Comparison of ENCODE assay signal across 3 cellular contexts in the genomic region with DNA sequence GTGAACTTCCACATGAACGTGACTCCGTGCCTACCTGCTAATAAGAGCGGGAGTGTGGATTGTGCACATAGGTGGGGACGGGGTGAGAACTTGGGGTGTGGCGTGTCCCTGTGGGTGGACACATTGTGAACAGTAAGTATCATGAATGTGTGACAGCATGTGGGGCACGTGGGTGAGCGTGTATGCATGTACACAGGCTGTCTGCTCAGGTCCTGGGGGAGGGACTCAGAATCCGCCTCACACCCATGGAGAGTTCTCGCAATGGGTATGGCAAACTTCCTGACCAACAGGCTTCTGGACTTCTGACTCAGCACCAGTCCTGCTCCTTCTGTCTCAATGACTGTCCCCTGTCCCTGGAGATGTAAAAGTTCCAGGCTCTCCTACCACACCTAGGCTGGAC.
TF ChIP-seq lines count a peak whose summit lies in the region.

No MANE protein-coding gene starts in this region.

TF ChIP-seq in SK-N-SH, 30 proteins besides CTCF, POLR2A, EP300 and RAD21:
- TF ChIP-seq, protein P1, sequence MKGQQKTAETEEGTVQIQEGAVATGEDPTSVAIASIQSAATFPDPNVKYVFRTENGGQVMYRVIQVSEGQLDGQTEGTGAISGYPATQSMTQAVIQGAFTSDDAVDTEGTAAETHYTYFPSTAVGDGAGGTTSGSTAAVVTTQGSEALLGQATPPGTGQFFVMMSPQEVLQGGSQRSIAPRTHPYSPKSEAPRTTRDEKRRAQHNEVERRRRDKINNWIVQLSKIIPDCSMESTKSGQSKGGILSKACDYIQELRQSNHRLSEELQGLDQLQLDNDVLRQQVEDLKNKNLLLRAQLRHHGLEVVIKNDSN (IDR thresholded peaks at IDR 0.05; ENCODE audit: borderline replicate concordance, low read depth), result no peak

TF ChIP-seq in SK-N-SH treated with all-trans-retinoic acid at 6 μM for 48 hours, 23 proteins besides CTCF, POLR2A, EP300 and RAD21 (continued from another document):
- TF ChIP-seq, protein P2, sequence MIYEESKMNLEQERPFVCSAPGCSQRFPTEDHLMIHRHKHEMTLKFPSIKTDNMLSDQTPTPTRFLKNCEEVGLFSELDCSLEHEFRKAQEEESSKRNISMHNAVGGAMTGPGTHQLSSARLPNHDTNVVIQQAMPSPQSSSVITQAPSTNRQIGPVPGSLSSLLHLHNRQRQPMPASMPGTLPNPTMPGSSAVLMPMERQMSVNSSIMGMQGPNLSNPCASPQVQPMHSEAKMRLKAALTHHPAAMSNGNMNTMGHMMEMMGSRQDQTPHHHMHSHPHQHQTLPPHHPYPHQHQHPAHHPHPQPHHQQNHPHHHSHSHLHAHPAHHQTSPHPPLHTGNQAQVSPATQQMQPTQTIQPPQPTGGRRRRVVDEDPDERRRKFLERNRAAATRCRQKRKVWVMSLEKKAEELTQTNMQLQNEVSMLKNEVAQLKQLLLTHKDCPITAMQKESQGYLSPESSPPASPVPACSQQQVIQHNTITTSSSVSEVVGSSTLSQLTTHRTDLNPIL (CRISPR knock-in tag; IDR thresholded peaks at IDR 0.05; ENCODE audit: low read depth), result no peak
- TF ChIP-seq, protein P3, sequence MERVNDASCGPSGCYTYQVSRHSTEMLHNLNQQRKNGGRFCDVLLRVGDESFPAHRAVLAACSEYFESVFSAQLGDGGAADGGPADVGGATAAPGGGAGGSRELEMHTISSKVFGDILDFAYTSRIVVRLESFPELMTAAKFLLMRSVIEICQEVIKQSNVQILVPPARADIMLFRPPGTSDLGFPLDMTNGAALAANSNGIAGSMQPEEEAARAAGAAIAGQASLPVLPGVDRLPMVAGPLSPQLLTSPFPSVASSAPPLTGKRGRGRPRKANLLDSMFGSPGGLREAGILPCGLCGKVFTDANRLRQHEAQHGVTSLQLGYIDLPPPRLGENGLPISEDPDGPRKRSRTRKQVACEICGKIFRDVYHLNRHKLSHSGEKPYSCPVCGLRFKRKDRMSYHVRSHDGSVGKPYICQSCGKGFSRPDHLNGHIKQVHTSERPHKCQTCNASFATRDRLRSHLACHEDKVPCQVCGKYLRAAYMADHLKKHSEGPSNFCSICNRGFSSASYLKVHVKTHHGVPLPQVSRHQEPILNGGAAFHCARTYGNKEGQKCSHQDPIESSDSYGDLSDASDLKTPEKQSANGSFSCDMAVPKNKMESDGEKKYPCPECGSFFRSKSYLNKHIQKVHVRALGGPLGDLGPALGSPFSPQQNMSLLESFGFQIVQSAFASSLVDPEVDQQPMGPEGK (CRISPR knock-in tag; IDR thresholded peaks at IDR 0.05; ENCODE audit: borderline replicate concordance), result no peak
- no peak for TF ChIP-seq ZFP3 (CRISPR knock-in tag; IDR thresholded peaks at IDR 0.05)
- no peak for TF ChIP-seq ESRRG (CRISPR knock-in tag; IDR thresholded peaks at IDR 0.05)
- TF ChIP-seq OSR1 (CRISPR knock-in tag; IDR thresholded peaks at IDR 0.05), result no peak
- no peak for TF ChIP-seq ZNF8 (CRISPR knock-in tag; IDR thresholded peaks at IDR 0.05)

TF ChIP-seq in H1, 55 proteins besides CTCF, POLR2A, EP300 and RAD21 (continued from another document):
- TF ChIP-seq, protein P4, sequence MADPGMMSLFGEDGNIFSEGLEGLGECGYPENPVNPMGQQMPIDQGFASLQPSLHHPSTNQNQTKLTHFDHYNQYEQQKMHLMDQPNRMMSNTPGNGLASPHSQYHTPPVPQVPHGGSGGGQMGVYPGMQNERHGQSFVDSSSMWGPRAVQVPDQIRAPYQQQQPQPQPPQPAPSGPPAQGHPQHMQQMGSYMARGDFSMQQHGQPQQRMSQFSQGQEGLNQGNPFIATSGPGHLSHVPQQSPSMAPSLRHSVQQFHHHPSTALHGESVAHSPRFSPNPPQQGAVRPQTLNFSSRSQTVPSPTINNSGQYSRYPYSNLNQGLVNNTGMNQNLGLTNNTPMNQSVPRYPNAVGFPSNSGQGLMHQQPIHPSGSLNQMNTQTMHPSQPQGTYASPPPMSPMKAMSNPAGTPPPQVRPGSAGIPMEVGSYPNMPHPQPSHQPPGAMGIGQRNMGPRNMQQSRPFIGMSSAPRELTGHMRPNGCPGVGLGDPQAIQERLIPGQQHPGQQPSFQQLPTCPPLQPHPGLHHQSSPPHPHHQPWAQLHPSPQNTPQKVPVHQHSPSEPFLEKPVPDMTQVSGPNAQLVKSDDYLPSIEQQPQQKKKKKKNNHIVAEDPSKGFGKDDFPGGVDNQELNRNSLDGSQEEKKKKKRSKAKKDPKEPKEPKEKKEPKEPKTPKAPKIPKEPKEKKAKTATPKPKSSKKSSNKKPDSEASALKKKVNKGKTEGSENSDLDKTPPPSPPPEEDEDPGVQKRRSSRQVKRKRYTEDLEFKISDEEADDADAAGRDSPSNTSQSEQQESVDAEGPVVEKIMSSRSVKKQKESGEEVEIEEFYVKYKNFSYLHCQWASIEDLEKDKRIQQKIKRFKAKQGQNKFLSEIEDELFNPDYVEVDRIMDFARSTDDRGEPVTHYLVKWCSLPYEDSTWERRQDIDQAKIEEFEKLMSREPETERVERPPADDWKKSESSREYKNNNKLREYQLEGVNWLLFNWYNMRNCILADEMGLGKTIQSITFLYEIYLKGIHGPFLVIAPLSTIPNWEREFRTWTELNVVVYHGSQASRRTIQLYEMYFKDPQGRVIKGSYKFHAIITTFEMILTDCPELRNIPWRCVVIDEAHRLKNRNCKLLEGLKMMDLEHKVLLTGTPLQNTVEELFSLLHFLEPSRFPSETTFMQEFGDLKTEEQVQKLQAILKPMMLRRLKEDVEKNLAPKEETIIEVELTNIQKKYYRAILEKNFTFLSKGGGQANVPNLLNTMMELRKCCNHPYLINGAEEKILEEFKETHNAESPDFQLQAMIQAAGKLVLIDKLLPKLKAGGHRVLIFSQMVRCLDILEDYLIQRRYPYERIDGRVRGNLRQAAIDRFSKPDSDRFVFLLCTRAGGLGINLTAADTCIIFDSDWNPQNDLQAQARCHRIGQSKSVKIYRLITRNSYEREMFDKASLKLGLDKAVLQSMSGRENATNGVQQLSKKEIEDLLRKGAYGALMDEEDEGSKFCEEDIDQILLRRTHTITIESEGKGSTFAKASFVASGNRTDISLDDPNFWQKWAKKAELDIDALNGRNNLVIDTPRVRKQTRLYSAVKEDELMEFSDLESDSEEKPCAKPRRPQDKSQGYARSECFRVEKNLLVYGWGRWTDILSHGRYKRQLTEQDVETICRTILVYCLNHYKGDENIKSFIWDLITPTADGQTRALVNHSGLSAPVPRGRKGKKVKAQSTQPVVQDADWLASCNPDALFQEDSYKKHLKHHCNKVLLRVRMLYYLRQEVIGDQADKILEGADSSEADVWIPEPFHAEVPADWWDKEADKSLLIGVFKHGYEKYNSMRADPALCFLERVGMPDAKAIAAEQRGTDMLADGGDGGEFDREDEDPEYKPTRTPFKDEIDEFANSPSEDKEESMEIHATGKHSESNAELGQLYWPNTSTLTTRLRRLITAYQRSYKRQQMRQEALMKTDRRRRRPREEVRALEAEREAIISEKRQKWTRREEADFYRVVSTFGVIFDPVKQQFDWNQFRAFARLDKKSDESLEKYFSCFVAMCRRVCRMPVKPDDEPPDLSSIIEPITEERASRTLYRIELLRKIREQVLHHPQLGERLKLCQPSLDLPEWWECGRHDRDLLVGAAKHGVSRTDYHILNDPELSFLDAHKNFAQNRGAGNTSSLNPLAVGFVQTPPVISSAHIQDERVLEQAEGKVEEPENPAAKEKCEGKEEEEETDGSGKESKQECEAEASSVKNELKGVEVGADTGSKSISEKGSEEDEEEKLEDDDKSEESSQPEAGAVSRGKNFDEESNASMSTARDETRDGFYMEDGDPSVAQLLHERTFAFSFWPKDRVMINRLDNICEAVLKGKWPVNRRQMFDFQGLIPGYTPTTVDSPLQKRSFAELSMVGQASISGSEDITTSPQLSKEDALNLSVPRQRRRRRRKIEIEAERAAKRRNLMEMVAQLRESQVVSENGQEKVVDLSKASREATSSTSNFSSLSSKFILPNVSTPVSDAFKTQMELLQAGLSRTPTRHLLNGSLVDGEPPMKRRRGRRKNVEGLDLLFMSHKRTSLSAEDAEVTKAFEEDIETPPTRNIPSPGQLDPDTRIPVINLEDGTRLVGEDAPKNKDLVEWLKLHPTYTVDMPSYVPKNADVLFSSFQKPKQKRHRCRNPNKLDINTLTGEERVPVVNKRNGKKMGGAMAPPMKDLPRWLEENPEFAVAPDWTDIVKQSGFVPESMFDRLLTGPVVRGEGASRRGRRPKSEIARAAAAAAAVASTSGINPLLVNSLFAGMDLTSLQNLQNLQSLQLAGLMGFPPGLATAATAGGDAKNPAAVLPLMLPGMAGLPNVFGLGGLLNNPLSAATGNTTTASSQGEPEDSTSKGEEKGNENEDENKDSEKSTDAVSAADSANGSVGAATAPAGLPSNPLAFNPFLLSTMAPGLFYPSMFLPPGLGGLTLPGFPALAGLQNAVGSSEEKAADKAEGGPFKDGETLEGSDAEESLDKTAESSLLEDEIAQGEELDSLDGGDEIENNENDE (IDR thresholded peaks at IDR 0.05; ENCODE audit: insufficient replicate concordance, low read length), result no peak
- TF ChIP-seq SUZ12 (IDR thresholded peaks at IDR 0.05; ENCODE audit: low read length), result no peak
- TF ChIP-seq NANOG (IDR thresholded peaks at IDR 0.05; ENCODE audit: insufficient read depth, low read depth, low read length, poor library complexity, severe bottlenecking), result no peak
- no peak for TF ChIP-seq SIX5 (IDR thresholded peaks at IDR 0.05; ENCODE audit: low read depth, low read length)
- TF ChIP-seq EZH2 (IDR thresholded peaks at IDR 0.05; ENCODE audit: low read depth, low read length, severe bottlenecking), result no peak
- no peak for TF ChIP-seq TAF7 (optimal IDR thresholded peaks at IDR 0.05; ENCODE audit: borderline replicate concordance, low read depth, low read length)
- TF ChIP-seq POLR2AphosphoS5 (IDR thresholded peaks at IDR 0.05; ENCODE audit: low read depth, low read length), result no peak
- TF ChIP-seq, protein P5, sequence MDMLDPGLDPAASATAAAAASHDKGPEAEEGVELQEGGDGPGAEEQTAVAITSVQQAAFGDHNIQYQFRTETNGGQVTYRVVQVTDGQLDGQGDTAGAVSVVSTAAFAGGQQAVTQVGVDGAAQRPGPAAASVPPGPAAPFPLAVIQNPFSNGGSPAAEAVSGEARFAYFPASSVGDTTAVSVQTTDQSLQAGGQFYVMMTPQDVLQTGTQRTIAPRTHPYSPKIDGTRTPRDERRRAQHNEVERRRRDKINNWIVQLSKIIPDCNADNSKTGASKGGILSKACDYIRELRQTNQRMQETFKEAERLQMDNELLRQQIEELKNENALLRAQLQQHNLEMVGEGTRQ (IDR thresholded peaks at IDR 0.05; ENCODE audit: low read length), result no peak
- TF ChIP-seq PHF8 (conservative IDR thresholded peaks at IDR 0.05; ENCODE audit: low read depth, low read length), result no peak
- TF ChIP-seq, protein P6, sequence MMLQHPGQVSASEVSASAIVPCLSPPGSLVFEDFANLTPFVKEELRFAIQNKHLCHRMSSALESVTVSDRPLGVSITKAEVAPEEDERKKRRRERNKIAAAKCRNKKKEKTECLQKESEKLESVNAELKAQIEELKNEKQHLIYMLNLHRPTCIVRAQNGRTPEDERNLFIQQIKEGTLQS (IDR thresholded peaks at IDR 0.05; ENCODE audit: insufficient read depth, low read depth, low read length), result no peak
- TF ChIP-seq SP4 (IDR thresholded peaks at IDR 0.05; ENCODE audit: low read length), result no peak
